In the genomic region with DNA sequence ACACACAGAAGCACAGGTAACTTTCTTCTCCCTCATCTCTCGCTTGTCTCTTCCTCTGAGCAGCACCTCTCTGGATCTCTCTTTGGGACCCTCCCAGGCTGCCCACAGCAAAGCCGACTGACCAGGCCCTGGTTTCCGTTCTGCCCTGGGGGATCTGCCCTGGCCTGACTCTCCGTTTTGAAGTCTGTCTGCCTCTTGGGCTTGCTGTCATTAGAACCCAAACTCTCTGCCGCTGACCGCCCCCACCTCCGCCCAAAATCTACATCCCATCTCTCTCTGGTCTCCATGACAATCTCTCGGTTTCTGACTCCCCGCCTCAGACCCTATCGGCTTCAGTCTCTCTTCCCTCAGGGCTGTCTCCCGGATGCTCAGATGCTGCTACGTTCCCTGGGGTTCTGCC, we compare ENCODE assay signal across 18 cellular contexts. TPM values are rescaled to one million over a fixed set of nuclear protein-coding genes. Genes with fewer than 3 reads are reported as not detected.
DNase-seq lines count a peak whose midpoint lies in the region; ATAC-seq, FAIRE-seq and TF ChIP-seq lines count a peak whose summit lies in the region.
"Had no signal": no experiment of that assay in that cellular context is flagged by ENCODE, and none has a peak within 500 bp of the region (broad histone marks: within the 10 kb centered on the region; RNA-seq: fewer than 3 reads in every experiment).

No MANE protein-coding gene starts in this region.

- no peak overlapping the region for H3K27ac Mint-ChIP-seq in neural crest cell (ENCODE audit: unreplicated experiment)
- no peak overlapping the region for H3K27ac Mint-ChIP-seq in activated T-helper 2 cell treated with anti-CD3 and anti-CD28 coated beads, Interferon-gamma antibody, Interleukin-2, Interleukin-4, amounts not matched to agents 10 μg/mL and 5 μg/mL and 100 μg/mL, durations not matched to agents 14 hours and 24 hours and 36 hours

- no peak for TF ChIP-seq CTCF in neural crest cell (conservative IDR thresholded peaks at IDR 0.05)

- peak overlapping the region; percentile 30 for H3K27ac ChIP-seq in angular gyrus (ENCODE audit: low read depth, low read length)
- H3K27ac ChIP-seq: BLaER1 treated with 17β-estradiol and CSF1 and Interleukin-3, amounts not matched to agents 10 nM and 100 nM had no signal

- peaks cover 57% of the 10 kb centered on the region for H3K27me3 Mint-ChIP-seq in neural crest cell (ENCODE audit: low read depth)
- H3K27me3 Mint-ChIP-seq in activated T-helper 2 cell treated with anti-CD3 and anti-CD28 coated beads, Interferon-gamma antibody, Interleukin-2, Interleukin-4, amounts not matched to agents 10 μg/mL and 5 μg/mL and 100 μg/mL, durations not matched to agents 14 hours and 24 hours and 36 hours (ENCODE audit: low read depth): peaks cover 8% of the 10 kb centered on the region

- H3K4me1 Mint-ChIP-seq in neural crest cell: peaks cover 24% of the 10 kb centered on the region
- H3K4me1 Mint-ChIP-seq in activated T-helper 2 cell treated with anti-CD3 and anti-CD28 coated beads, Interferon-gamma antibody, Interleukin-2, Interleukin-4, amounts not matched to agents 10 μg/mL and 5 μg/mL and 100 μg/mL, durations not matched to agents 14 hours and 24 hours and 36 hours (ENCODE audit: low read depth): peaks cover 19% of the 10 kb centered on the region

- intact Hi-C loops in activated T-helper 2 cell treated with anti-CD3 and anti-CD28 coated beads, Interferon-gamma antibody, Interleukin-2, Interleukin-4, amounts not matched to agents 10 μg/mL and 5 μg/mL and 100 μg/mL, durations not matched to agents 14 hours and 24 hours and 36 hours (cut with micrococcal nuclease): no loop called here

- no peak for FAIRE-seq in GM12892 (lab: Jason Lieb, UNC)
- FAIRE-seq: GM18507, H1 had no signal

- no peaks in the 10 kb centered on the region for H3K9me3 Mint-ChIP-seq in neural crest cell
- H3K9me3 Mint-ChIP-seq in activated T-helper 2 cell treated with anti-CD3 and anti-CD28 coated beads, Interferon-gamma antibody, Interleukin-2, Interleukin-4, amounts not matched to agents 10 μg/mL and 5 μg/mL and 100 μg/mL, durations not matched to agents 14 hours and 24 hours and 36 hours: no peaks in the 10 kb centered on the region

- H3K36me3 Mint-ChIP-seq in neural crest cell (ENCODE audit: low read depth): peaks cover 3% of the 10 kb centered on the region
- H3K36me3 Mint-ChIP-seq in activated T-helper 2 cell treated with anti-CD3 and anti-CD28 coated beads, Interferon-gamma antibody, Interleukin-2, Interleukin-4, amounts not matched to agents 10 μg/mL and 5 μg/mL and 100 μg/mL, durations not matched to agents 14 hours and 24 hours and 36 hours (ENCODE audit: low read depth): peaks cover 11% of the 10 kb centered on the region

- TF ChIP-seq POLR2A in GM12892 (IDR thresholded peaks at IDR 0.05; ENCODE audit: low read depth, low read length): no peak

- ATAC-seq in GM19463 (IDR thresholded peaks at IDR 0.05; ENCODE audit: unreplicated experiment): no peak

- peak overlapping the region; percentile 7 for H3K4me3 Mint-ChIP-seq in neural crest cell
- no peak overlapping the region for H3K4me3 Mint-ChIP-seq in activated T-helper 2 cell treated with anti-CD3 and anti-CD28 coated beads, Interferon-gamma antibody, Interleukin-2, Interleukin-4, amounts not matched to agents 10 μg/mL and 5 μg/mL and 100 μg/mL, durations not matched to agents 14 hours and 24 hours and 36 hours (ENCODE audit: low read depth)
- H3K4me3 Mint-ChIP-seq: CD4-positive, CD25-positive, alpha-beta regulatory T cell had no signal

- DNase-seq in GM12892 (ENCODE audit: insufficient read length): peak; percentile 3
- no peak for DNase-seq in neural crest cell (ENCODE audit: low read depth, low spot score)
- DNase-seq in activated T-helper 2 cell treated with anti-CD3 and anti-CD28 coated beads, Interferon-gamma antibody, Interleukin-2, Interleukin-4, amounts not matched to agents 10 μg/mL and 5 μg/mL and 100 μg/mL, durations not matched to agents 14 hours and 24 hours and 36 hours (ENCODE audit: low spot score): no peak
- DNase-seq in activated CD8-positive, alpha-beta memory T cell treated with anti-CD3 and anti-CD28 coated beads, Interleukin-2, amount 50 U/mL, for 48 hours: no peak
- DNase-seq in EL: no peak
- DNase-seq: ACHN; CD4-positive, CD25-positive, alpha-beta regulatory T cell; DMS153; DMS79 treated with DMSO at 0.1 percent for 48 hours; GDM1; HCEC 1CT; Karpas-422 had no signal

RNA-seq across cellular contexts. Expression of a gene that starts 6.9 kb away (rescaled TPM):
- 3.0 TPM for polyA plus RNA-seq in GM12892 (2012; ENCODE audit: missing spikeins)
- total RNA-seq in neural crest cell: 4.0 and 4.2 TPM in 2 replicates
- total RNA-seq in activated T-helper 2 cell treated with anti-CD3 and anti-CD28 coated beads, Interferon-gamma antibody, Interleukin-2, Interleukin-4, amounts not matched to agents 10 μg/mL and 5 μg/mL and 100 μg/mL, durations not matched to agents 14 hours and 24 hours and 36 hours: 17.6 and 19.2 TPM in 2 replicates
- total RNA-seq: A172 had no signal
- polyA plus RNA-seq: CD4-positive, CD25-positive, alpha-beta regulatory T cell had no signal

RNA-seq across cellular contexts. Expression of a gene that starts 43.2 kb away (rescaled TPM):
- polyA plus RNA-seq in GM12892 (2012; ENCODE audit: missing spikeins): 2.3 TPM
- total RNA-seq in neural crest cell: 0.96 and 1.0 TPM in 2 replicates
- 5.1 and 5.5 TPM in 2 replicates for total RNA-seq in activated T-helper 2 cell treated with anti-CD3 and anti-CD28 coated beads, Interferon-gamma antibody, Interleukin-2, Interleukin-4, amounts not matched to agents 10 μg/mL and 5 μg/mL and 100 μg/mL, durations not matched to agents 14 hours and 24 hours and 36 hours

RNA-seq across cellular contexts. Expression of a gene that starts 54.0 kb away (rescaled TPM):
- 16.3 TPM for polyA plus RNA-seq in GM12892 (2012; ENCODE audit: missing spikeins)
- 21.8 and 22.8 TPM in 2 replicates for total RNA-seq in neural crest cell
- 76.1 and 79.9 TPM in 2 replicates for total RNA-seq in activated T-helper 2 cell treated with anti-CD3 and anti-CD28 coated beads, Interferon-gamma antibody, Interleukin-2, Interleukin-4, amounts not matched to agents 10 μg/mL and 5 μg/mL and 100 μg/mL, durations not matched to agents 14 hours and 24 hours and 36 hours
